ENCODE assay signal across 16 cellular contexts in the genomic region with DNA sequence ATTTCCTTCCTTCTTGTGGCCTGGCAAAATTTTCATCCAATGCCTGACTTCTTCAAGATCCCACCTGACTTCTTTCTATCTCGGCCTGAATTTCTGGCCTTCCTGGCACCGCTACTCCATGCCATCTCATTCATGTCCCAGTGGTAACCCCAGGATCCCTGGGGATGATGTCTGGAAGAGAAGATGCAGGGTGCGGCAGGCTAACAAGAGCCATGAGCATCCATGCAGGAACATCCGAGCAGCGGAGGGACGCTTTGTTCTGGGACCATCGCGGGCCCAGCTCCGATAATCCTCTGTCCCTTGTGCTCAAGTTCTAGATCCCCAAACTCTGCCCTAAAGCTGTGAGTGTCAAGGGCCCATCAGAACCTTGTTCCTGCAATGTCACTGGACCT. TPM values are rescaled to one million over a fixed set of nuclear protein-coding genes. Genes with fewer than 3 reads are reported as not detected.
DNase-seq lines count a peak whose midpoint lies in the region; ATAC-seq and TF ChIP-seq lines count a peak whose summit lies in the region.
"Had no signal": no experiment of that assay in that cellular context is flagged by ENCODE, and none has a peak within 500 bp of the region (broad histone marks: within the 10 kb centered on the region; RNA-seq: fewer than 3 reads in every experiment).

No MANE protein-coding gene starts in this region.

- no peak for TF ChIP-seq POLR2A in spleen (IDR thresholded peaks at IDR 0.05)

- DNase-seq in cardiac muscle cell (ENCODE audit: low read depth in 1 of 2, low spot score in 1 of 2) = no peak
- no peak for DNase-seq in heart right ventricle
- peak; percentile 35 for DNase-seq in coronary artery (ENCODE audit: low spot score)
- DNase-seq in memory B cell (ENCODE audit: low spot score in 2 of 2) = no peak
- DNase-seq in spleen = peak; percentile 44
- DNase-seq in foreskin melanocyte = no peak
- DNase-seq: DND-41, GM23248, KG1, NCI-H146, NCI-H2081, NCI-H510A treated with DMSO at 0.1 percent for 48 hours, PC-9 had no signal

- ATAC-seq in heart right ventricle (no peak), memory B cell (ENCODE audit: low read depth) (no peak), HG02678 (IDR thresholded peaks at IDR 0.05; ENCODE audit: unreplicated experiment) (no peak)
- ATAC-seq: GM12878 had no signal

- peaks cover 8% of the 10 kb centered on the region for H3K27me3 Mint-ChIP-seq in memory B cell

- no peak overlapping the region for H3K4me3 Mint-ChIP-seq in memory B cell

- H3K27ac ChIP-seq in cardiac muscle cell (peak overlapping the region; percentile 100), heart right ventricle (peak overlapping the region in 5 of 10 donors; percentile 5 to 35 (median 8)), coronary artery (no peak overlapping the region), spleen (no peak overlapping the region)
- H3K27ac ChIP-seq: C4-2B, GM23248, PC-9 had no signal

- WGBS in heart right ventricle, 2 donors = 66 to 81% methylated on average over 9 of the region's 9 CpGs
- WGBS in spleen, 5 donors = 88 to 96% (median 89%) methylated on average over 9 of the region's 9 CpGs

- intact Hi-C loops in heart right ventricle (cut with DNase I) (no loop called here), spleen (cut with DNase I; ENCODE audit: low total_unique reads) (no loop called here)

- H3K27ac Mint-ChIP-seq in memory B cell = peak overlapping the region; percentile 25

- no peaks in the 10 kb centered on the region for H3K4me1 Mint-ChIP-seq in memory B cell

- H3K27me3 ChIP-seq in cardiac muscle cell (no peaks in the 10 kb centered on the region), heart right ventricle (no peaks in the 10 kb centered on the region), spleen (replicated peaks in 1 of 7) (peaks cover 0 to 6% (median 0%) of the 10 kb centered on the region in 7 donors)

- TF ChIP-seq CTCF in cardiac muscle cell (IDR thresholded peaks at IDR 0.05; ENCODE audit: low read depth, low read length) = no peak
- no peak for TF ChIP-seq CTCF in heart right ventricle (IDR thresholded peaks at IDR 0.05)
- no peak for TF ChIP-seq CTCF in coronary artery (IDR thresholded peaks at IDR 0.05)
- no peak for TF ChIP-seq CTCF in spleen (IDR thresholded peaks at IDR 0.05 in 8 of 11, conservative IDR thresholded peaks at IDR 0.05 in 3 of 11)

- H3K36me3 ChIP-seq in cardiac muscle cell (peaks cover 27% of the 10 kb centered on the region), heart right ventricle (peaks cover 0 to 9% (median 0%) of the 10 kb centered on the region in 9 donors), spleen (no peaks in the 10 kb centered on the region)

- H3K4me1 ChIP-seq in cardiac muscle cell (ENCODE audit: low read depth) (peaks cover 8% of the 10 kb centered on the region), heart right ventricle (peaks cover 0 to 36% (median 8%) of the 10 kb centered on the region in 9 donors), spleen (peaks cover 0 to 8% (median 0%) of the 10 kb centered on the region in 6 donors)

- H3K4me3 ChIP-seq in cardiac muscle cell = no peak overlapping the region
- H3K4me3 ChIP-seq in heart right ventricle = no peak overlapping the region
- no peak overlapping the region for H3K4me3 ChIP-seq in coronary artery
- H3K4me3 ChIP-seq in spleen = no peak overlapping the region
- H3K4me3 ChIP-seq: GM12878, GM23248, PC-9 had no signal

- no peaks in the 10 kb centered on the region for H3K9me3 Mint-ChIP-seq in memory B cell

- H3K9me3 ChIP-seq in cardiac muscle cell (ENCODE audit: low read depth) (no peaks in the 10 kb centered on the region), heart right ventricle (no peaks in the 10 kb centered on the region), spleen (no peaks in the 10 kb centered on the region)

- no peaks in the 10 kb centered on the region for H3K36me3 Mint-ChIP-seq in memory B cell

RNA-seq across cellular contexts. Expression of gene MYL3, which starts 10.9 kb away (rescaled TPM):
- total RNA-seq in cardiac muscle cell (2,390 and 3,091 TPM in 2 replicates), heart right ventricle (1,000 to 10,000 TPM; 5,377 to 9,904 (median 7,431) TPM), spleen (10 to 100 TPM in 2 of 7 donors, 1 to 10 TPM in 5; 1.9 to 16.2 (median 7.3) TPM)
- polyA plus RNA-seq in cardiac muscle cell (2,590 and 3,027 TPM in 2 replicates), heart right ventricle (1,000 to 10,000 TPM; 7,541 to 8,578 TPM), spleen (1 to 10 TPM; 2.6 to 6.7 (median 5.3) TPM)
- total RNA-seq: GM12878, GM23248, PC-9 had no signal
- polyA plus RNA-seq: GM23248 had no signal

RNA-seq across cellular contexts. Expression of gene PTH1R, which starts 25.2 kb away (rescaled TPM):
- 101 and 121 TPM in 2 replicates for total RNA-seq in cardiac muscle cell
- 112 and 164 TPM in 2 replicates for polyA plus RNA-seq in cardiac muscle cell
- 10 to 100 TPM in 2 of 10 donors, 1 to 10 TPM in 8; 1.5 to 18.5 (median 3.0) TPM for total RNA-seq in heart right ventricle
- 10 to 100 TPM; 12.8 to 89.8 TPM for polyA plus RNA-seq in heart right ventricle
- 10 to 100 TPM in 6 of 7 donors, 1 to 10 TPM in 1; 5.1 to 38.7 (median 21.9) TPM for total RNA-seq in spleen
- 100 to 1,000 TPM in 1 of 3 donors, 10 to 100 TPM in 2; 61.8 to 190 (median 67.1) TPM for polyA plus RNA-seq in spleen
- total RNA-seq: GM12878, PC-9 had no signal
- polyA plus RNA-seq: GM12878 had no signal

Comparison
In these comparisons a context has a peak if more than half of its experiments do, and no peak if none do; other contexts are left out.
1. DNase-seq: peak in coronary artery (single experiment) and spleen (single experiment); none in cardiac muscle cell (0 of 2), heart right ventricle (0 of 2), memory B cell (0 of 2) and foreskin melanocyte (single experiment).
2. RNA of gene MYL3, which starts 10.9 kb away (total RNA-seq): 5,377 to 9,904 TPM in heart right ventricle and 2,390 to 3,091 TPM in cardiac muscle cell; 1.9 to 16.2 TPM in spleen; every median in the first group is over 100 times any median in the second.